In the genomic region with DNA sequence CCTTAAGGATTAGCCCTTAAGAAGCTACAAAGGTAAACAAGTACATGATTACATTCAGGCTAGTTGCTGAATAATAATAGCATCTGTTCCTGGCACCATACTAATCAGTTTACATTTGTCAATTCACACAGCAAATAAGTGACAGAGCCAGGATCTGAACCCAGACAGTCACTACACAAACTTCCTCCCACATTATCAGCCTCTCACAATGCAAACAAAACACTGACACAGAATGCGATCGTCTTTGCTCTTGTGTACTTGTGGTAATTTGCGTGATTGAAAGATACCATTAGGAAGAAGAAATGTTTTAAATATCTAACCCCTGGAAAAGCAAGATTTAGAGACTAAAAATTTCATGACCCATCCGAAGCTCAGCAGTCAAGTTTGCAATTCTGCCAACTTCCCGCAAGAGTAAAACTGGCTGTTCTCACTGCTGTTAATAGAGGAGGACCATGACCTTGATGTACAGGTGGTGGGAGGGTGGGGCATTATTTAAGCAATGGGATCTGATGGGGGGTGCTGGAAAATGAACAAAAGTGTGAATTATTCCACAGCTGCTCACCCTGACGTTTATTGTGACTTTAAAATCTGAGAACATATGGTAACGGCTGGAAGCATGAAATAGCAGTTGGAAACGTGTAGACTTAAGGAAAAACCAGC, we compare ENCODE assay signal across 1 cellular context.
TF ChIP-seq lines count a peak whose summit lies in the region.

No MANE protein-coding gene starts in this region.

TF ChIP-seq in HepG2, 621 proteins besides CTCF, POLR2A, EP300 and RAD21 (continued from another document and continues in another):
- TF ChIP-seq ZNF879 (CRISPR knock-in tag; IDR thresholded peaks at IDR 0.05) (no peak), SCMH1 (CRISPR knock-in tag; IDR thresholded peaks at IDR 0.05; ENCODE audit: borderline replicate concordance) (no peak), ZNF564 (CRISPR knock-in tag; IDR thresholded peaks at IDR 0.05) (no peak), PAWR (CRISPR knock-in tag; IDR thresholded peaks at IDR 0.05; ENCODE audit: borderline replicate concordance) (no peak), ZNF557 (CRISPR knock-in tag; IDR thresholded peaks at IDR 0.05) (no peak), ZNF180 (CRISPR knock-in tag; IDR thresholded peaks at IDR 0.05; ENCODE audit: borderline replicate concordance, low read depth) (no peak), ZNF737 (CRISPR knock-in tag; IDR thresholded peaks at IDR 0.05; ENCODE audit: borderline replicate concordance) (no peak), ETV5 (CRISPR knock-in tag; IDR thresholded peaks at IDR 0.05; ENCODE audit: borderline replicate concordance) (peak; percentile 74; the same call in 1 of the 2 replicates), BHLHE40 (IDR thresholded peaks at IDR 0.05; ENCODE audit: low read length) (no peak), TBX3 (IDR thresholded peaks at IDR 0.05; ENCODE audit: borderline replicate concordance) (peak; percentile 37; the same call in 1 of the 2 replicates), ESRRA (CRISPR knock-in tag; IDR thresholded peaks at IDR 0.05; ENCODE audit: low read depth) (no peak), ZNF207 (IDR thresholded peaks at IDR 0.05; ENCODE audit: borderline replicate concordance) (no peak), ZNF598 (CRISPR knock-in tag; IDR thresholded peaks at IDR 0.05; ENCODE audit: borderline replicate concordance) (no peak), ZMYM2 (CRISPR knock-in tag; IDR thresholded peaks at IDR 0.05) (no peak), FOXA3 (CRISPR knock-in tag; IDR thresholded peaks at IDR 0.05) (peak; percentile 76), NAIF1 (CRISPR knock-in tag; IDR thresholded peaks at IDR 0.05; ENCODE audit: borderline replicate concordance) (no peak), ZNF382 (CRISPR knock-in tag; IDR thresholded peaks at IDR 0.05; ENCODE audit: borderline replicate concordance) (no peak), ZNF549 (CRISPR knock-in tag; IDR thresholded peaks at IDR 0.05) (no peak), ZNF30 (CRISPR knock-in tag; IDR thresholded peaks at IDR 0.05) (no peak), SMARCE1 (IDR thresholded peaks at IDR 0.05; ENCODE audit: borderline replicate concordance) (no peak), HMGA1 (CRISPR knock-in tag; conservative IDR thresholded peaks at IDR 0.05) (no peak), IRX3 (CRISPR knock-in tag; IDR thresholded peaks at IDR 0.05; ENCODE audit: borderline replicate concordance, low read depth) (no peak), SRSF4 (IDR thresholded peaks at IDR 0.05; ENCODE audit: low read depth, low read length, poor library complexity, severe bottlenecking) (no peak), MIXL1 (CRISPR knock-in tag; IDR thresholded peaks at IDR 0.05) (peak; percentile 79), STAG1 (CRISPR knock-in tag; IDR thresholded peaks at IDR 0.05) (no peak), U2AF2 (IDR thresholded peaks at IDR 0.05; ENCODE audit: low read depth, low read length) (no peak)
- TF ChIP-seq, protein P1, sequence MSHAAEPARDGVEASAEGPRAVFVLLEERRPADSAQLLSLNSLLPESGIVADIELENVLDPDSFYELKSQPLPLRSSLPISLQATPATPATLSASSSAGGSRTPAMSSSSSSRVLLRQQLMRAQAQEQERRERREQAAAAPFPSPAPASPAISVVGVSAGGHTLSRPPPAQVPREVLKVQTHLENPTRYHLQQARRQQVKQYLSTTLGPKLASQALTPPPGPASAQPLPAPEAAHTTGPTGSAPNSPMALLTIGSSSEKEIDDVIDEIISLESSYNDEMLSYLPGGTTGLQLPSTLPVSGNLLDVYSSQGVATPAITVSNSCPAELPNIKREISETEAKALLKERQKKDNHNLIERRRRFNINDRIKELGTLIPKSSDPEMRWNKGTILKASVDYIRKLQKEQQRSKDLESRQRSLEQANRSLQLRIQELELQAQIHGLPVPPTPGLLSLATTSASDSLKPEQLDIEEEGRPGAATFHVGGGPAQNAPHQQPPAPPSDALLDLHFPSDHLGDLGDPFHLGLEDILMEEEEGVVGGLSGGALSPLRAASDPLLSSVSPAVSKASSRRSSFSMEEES (CRISPR knock-in tag; IDR thresholded peaks at IDR 0.05), result no peak
- TF ChIP-seq, protein P2, sequence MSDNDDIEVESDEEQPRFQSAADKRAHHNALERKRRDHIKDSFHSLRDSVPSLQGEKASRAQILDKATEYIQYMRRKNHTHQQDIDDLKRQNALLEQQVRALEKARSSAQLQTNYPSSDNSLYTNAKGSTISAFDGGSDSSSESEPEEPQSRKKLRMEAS (IDR thresholded peaks at IDR 0.05), result no peak
- TF ChIP-seq, protein P3, sequence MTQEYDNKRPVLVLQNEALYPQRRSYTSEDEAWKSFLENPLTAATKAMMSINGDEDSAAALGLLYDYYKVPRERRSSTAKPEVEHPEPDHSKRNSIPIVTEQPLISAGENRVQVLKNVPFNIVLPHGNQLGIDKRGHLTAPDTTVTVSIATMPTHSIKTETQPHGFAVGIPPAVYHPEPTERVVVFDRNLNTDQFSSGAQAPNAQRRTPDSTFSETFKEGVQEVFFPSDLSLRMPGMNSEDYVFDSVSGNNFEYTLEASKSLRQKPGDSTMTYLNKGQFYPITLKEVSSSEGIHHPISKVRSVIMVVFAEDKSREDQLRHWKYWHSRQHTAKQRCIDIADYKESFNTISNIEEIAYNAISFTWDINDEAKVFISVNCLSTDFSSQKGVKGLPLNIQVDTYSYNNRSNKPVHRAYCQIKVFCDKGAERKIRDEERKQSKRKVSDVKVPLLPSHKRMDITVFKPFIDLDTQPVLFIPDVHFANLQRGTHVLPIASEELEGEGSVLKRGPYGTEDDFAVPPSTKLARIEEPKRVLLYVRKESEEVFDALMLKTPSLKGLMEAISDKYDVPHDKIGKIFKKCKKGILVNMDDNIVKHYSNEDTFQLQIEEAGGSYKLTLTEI (CRISPR knock-in tag; conservative IDR thresholded peaks at IDR 0.05), result no peak
- TF ChIP-seq, protein P4, sequence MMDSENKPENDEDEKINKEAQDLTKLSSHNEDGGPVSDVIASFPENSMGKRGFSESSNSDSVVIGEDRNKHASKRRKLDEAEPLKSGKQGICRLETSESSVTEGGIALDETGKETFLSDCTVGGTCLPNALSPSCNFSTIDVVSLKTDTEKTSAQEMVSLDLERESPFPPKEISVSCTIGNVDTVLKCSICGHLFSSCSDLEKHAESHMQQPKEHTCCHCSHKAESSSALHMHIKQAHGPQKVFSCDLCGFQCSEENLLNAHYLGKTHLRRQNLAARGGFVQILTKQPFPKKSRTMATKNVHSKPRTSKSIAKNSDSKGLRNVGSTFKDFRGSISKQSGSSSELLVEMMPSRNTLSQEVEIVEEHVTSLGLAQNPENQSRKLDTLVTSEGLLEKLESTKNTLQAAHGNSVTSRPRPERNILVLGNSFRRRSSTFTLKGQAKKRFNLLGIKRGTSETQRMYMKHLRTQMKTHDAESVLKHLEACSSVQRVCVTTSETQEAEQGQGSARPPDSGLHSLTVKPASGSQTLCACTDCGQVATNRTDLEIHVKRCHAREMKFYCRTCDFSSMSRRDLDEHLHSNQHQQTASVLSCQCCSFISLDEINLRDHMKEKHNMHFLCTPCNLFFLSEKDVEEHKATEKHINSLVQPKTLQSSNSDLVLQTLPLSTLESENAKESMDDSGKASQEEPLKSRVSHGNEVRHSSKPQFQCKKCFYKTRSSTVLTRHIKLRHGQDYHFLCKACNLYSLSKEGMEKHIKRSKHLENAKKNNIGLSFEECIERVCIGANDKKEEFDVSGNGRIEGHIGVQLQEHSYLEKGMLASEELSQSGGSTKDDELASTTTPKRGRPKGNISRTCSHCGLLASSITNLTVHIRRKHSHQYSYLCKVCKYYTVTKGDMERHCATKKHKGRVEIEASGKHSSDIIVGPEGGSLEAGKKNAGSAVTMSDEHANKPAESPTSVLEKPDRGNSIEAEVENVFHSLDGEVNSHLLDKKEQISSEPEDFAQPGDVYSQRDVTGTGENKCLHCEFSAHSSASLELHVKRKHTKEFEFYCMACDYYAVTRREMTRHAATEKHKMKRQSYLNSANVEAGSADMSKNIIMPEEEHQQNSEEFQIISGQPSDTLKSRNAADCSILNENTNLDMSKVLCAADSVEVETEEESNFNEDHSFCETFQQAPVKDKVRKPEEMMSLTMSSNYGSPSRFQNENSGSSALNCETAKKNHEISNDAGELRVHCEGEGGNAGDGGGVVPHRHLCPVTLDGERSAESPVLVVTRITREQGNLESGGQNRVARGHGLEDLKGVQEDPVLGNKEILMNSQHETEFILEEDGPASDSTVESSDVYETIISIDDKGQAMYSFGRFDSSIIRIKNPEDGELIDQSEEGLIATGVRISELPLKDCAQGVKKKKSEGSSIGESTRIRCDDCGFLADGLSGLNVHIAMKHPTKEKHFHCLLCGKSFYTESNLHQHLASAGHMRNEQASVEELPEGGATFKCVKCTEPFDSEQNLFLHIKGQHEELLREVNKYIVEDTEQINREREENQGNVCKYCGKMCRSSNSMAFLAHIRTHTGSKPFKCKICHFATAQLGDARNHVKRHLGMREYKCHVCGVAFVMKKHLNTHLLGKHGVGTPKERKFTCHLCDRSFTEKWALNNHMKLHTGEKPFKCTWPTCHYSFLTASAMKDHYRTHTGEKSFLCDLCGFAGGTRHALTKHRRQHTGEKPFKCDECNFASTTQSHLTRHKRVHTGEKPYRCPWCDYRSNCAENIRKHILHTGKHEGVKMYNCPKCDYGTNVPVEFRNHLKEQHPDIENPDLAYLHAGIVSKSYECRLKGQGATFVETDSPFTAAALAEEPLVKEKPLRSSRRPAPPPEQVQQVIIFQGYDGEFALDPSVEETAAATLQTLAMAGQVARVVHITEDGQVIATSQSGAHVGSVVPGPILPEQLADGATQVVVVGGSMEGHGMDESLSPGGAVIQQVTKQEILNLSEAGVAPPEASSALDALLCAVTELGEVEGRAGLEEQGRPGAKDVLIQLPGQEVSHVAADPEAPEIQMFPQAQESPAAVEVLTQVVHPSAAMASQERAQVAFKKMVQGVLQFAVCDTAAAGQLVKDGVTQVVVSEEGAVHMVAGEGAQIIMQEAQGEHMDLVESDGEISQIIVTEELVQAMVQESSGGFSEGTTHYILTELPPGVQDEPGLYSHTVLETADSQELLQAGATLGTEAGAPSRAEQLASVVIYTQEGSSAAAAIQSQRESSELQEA (CRISPR knock-in tag; IDR thresholded peaks at IDR 0.05; ENCODE audit: not compliant biosample characterization), result no peak
- TF ChIP-seq, protein P5, sequence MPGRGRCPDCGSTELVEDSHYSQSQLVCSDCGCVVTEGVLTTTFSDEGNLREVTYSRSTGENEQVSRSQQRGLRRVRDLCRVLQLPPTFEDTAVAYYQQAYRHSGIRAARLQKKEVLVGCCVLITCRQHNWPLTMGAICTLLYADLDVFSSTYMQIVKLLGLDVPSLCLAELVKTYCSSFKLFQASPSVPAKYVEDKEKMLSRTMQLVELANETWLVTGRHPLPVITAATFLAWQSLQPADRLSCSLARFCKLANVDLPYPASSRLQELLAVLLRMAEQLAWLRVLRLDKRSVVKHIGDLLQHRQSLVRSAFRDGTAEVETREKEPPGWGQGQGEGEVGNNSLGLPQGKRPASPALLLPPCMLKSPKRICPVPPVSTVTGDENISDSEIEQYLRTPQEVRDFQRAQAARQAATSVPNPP (CRISPR knock-in tag; IDR thresholded peaks at IDR 0.05), result no peak
- TF ChIP-seq, protein P6, sequence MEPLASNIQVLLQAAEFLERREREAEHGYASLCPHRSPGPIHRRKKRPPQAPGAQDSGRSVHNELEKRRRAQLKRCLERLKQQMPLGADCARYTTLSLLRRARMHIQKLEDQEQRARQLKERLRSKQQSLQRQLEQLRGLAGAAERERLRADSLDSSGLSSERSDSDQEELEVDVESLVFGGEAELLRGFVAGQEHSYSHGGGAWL (CRISPR knock-in tag; IDR thresholded peaks at IDR 0.05), result no peak
- TF ChIP-seq, protein P7, sequence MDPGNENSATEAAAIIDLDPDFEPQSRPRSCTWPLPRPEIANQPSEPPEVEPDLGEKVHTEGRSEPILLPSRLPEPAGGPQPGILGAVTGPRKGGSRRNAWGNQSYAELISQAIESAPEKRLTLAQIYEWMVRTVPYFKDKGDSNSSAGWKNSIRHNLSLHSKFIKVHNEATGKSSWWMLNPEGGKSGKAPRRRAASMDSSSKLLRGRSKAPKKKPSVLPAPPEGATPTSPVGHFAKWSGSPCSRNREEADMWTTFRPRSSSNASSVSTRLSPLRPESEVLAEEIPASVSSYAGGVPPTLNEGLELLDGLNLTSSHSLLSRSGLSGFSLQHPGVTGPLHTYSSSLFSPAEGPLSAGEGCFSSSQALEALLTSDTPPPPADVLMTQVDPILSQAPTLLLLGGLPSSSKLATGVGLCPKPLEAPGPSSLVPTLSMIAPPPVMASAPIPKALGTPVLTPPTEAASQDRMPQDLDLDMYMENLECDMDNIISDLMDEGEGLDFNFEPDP (CRISPR knock-in tag; conservative IDR thresholded peaks at IDR 0.05), result no peak
- TF ChIP-seq, protein P8, sequence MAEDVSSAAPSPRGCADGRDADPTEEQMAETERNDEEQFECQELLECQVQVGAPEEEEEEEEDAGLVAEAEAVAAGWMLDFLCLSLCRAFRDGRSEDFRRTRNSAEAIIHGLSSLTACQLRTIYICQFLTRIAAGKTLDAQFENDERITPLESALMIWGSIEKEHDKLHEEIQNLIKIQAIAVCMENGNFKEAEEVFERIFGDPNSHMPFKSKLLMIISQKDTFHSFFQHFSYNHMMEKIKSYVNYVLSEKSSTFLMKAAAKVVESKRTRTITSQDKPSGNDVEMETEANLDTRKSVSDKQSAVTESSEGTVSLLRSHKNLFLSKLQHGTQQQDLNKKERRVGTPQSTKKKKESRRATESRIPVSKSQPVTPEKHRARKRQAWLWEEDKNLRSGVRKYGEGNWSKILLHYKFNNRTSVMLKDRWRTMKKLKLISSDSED (CRISPR knock-in tag; IDR thresholded peaks at IDR 0.05), result no peak
- TF ChIP-seq, protein P9, sequence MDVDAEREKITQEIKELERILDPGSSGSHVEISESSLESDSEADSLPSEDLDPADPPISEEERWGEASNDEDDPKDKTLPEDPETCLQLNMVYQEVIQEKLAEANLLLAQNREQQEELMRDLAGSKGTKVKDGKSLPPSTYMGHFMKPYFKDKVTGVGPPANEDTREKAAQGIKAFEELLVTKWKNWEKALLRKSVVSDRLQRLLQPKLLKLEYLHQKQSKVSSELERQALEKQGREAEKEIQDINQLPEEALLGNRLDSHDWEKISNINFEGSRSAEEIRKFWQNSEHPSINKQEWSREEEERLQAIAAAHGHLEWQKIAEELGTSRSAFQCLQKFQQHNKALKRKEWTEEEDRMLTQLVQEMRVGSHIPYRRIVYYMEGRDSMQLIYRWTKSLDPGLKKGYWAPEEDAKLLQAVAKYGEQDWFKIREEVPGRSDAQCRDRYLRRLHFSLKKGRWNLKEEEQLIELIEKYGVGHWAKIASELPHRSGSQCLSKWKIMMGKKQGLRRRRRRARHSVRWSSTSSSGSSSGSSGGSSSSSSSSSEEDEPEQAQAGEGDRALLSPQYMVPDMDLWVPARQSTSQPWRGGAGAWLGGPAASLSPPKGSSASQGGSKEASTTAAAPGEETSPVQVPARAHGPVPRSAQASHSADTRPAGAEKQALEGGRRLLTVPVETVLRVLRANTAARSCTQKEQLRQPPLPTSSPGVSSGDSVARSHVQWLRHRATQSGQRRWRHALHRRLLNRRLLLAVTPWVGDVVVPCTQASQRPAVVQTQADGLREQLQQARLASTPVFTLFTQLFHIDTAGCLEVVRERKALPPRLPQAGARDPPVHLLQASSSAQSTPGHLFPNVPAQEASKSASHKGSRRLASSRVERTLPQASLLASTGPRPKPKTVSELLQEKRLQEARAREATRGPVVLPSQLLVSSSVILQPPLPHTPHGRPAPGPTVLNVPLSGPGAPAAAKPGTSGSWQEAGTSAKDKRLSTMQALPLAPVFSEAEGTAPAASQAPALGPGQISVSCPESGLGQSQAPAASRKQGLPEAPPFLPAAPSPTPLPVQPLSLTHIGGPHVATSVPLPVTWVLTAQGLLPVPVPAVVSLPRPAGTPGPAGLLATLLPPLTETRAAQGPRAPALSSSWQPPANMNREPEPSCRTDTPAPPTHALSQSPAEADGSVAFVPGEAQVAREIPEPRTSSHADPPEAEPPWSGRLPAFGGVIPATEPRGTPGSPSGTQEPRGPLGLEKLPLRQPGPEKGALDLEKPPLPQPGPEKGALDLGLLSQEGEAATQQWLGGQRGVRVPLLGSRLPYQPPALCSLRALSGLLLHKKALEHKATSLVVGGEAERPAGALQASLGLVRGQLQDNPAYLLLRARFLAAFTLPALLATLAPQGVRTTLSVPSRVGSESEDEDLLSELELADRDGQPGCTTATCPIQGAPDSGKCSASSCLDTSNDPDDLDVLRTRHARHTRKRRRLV (CRISPR knock-in tag; IDR thresholded peaks at IDR 0.05), result no peak
